Comparison of ENCODE assay signal across 1 cellular context in genomic region chr20:6017467-6017866, GRCh38.
TF ChIP-seq lines count a peak whose summit lies in the region.

No MANE protein-coding gene starts in this region.

TF ChIP-seq in HCT116, 20 proteins besides CTCF, POLR2A, EP300 and RAD21 (continued from another document):
- TF ChIP-seq TCF7L2 (IDR thresholded peaks at IDR 0.05; ENCODE audit: borderline replicate concordance, extremely low read depth, insufficient read depth, insufficient read length) (no peak), ELF1 (IDR thresholded peaks at IDR 0.05; ENCODE audit: borderline replicate concordance, low read depth) (no peak), CEBPB (IDR thresholded peaks at IDR 0.05; ENCODE audit: low read depth) (no peak), SRF (IDR thresholded peaks at IDR 0.05; ENCODE audit: low read depth) (no peak), EZH2 (IDR thresholded peaks at IDR 0.05) (no peak), ATF3 (IDR thresholded peaks at IDR 0.05) (no peak), JUND (IDR thresholded peaks at IDR 0.05) (no peak), SP1 (IDR thresholded peaks at IDR 0.05; ENCODE audit: low read depth) (no peak), SIN3A (IDR thresholded peaks at IDR 0.05; ENCODE audit: low read depth) (no peak)
